Comparison of ENCODE assay signal across 31 cellular contexts in genomic region chr6:1651362-1651761, GRCh38. TPM values are rescaled to one million over a fixed set of nuclear protein-coding genes. Genes with fewer than 3 reads are reported as not detected.
A peak's percentile ranks its signal among the peaks of the same experiment; 100 is the strongest.
DNase-seq lines count a peak whose midpoint lies in the region; ATAC-seq and TF ChIP-seq lines count a peak whose summit lies in the region.
"Had no signal": no experiment of that assay in that cellular context is flagged by ENCODE, and none has a peak within 500 bp of the region (broad histone marks: within the 10 kb centered on the region; RNA-seq: fewer than 3 reads in every experiment).

No MANE protein-coding gene starts in this region.

- H3K36me3 ChIP-seq in HEK293 (ENCODE audit: control insufficient read depth in 2 of 2, insufficient read depth in 1 of 2, low read length in 2 of 2) (no peaks in the 10 kb centered on the region), mucosa of descending colon (ENCODE audit: low read depth) (no peaks in the 10 kb centered on the region), SK-N-SH (replicated peaks in 1 of 2; ENCODE audit: control insufficient read depth in 1 of 2, insufficient read depth in 2 of 2, low read length in 1 of 2) (no peaks in the 10 kb centered on the region)
- H3K36me3 ChIP-seq: BE2C; BLaER1; BLaER1 treated with 17β-estradiol and CSF1 and Interleukin-3, amounts not matched to agents 10 nM and 100 nM had no signal

- H3K4me3 ChIP-seq in HEK293 (ENCODE audit: low read depth, low read length) (no peak overlapping the region), mucosa of descending colon (no peak overlapping the region), SK-N-SH (ENCODE audit: low read depth in 2 of 2, low read length in 1 of 2) (no peak overlapping the region)
- H3K4me3 ChIP-seq: A549; BLaER1; BLaER1 treated with 17β-estradiol and CSF1 and Interleukin-3, amounts not matched to agents 10 nM and 100 nM had no signal

- DNase-seq in left colon (no peak), mucosa of descending colon (no peak), SK-N-SH (no peak), kidney tubule cell (ENCODE audit: low spot score) (no peak), DMS53 (lab: John Stamatoyannopoulos, UW) (no peak)
- DNase-seq: 8988T; ACHN; AML-193; BE2C; C1 segment of cervical spinal cord; Caco-2; Calu3; CD4-positive, alpha-beta memory T cell; CD4-positive, alpha-beta T cell; CD4-positive, CD25-positive, alpha-beta regulatory T cell; CD8-positive, alpha-beta memory T cell; CD8-positive, alpha-beta T cell; COR-L47; DMS 273 treated with DMSO at 0.1 percent for 48 hours; DMS153; DMS79; DMS79 treated with DMSO at 0.1 percent for 48 hours; DND-41; EL had no signal

- no peak overlapping the region for H3K4me2 ChIP-seq in SK-N-SH
- H3K4me2 ChIP-seq: A549; BLaER1; BLaER1 treated with 17β-estradiol and CSF1 and Interleukin-3, amounts not matched to agents 10 nM and 100 nM had no signal

- 83% methylated on average over 1 of the region's 3 CpGs for WGBS in SK-N-SH (ENCODE audit: low lambda C conversion rate)

- H3K79me2 ChIP-seq in SK-N-SH (ENCODE audit: insufficient read depth) = no peaks in the 10 kb centered on the region

- H3K9ac ChIP-seq in SK-N-SH = no peak overlapping the region
- H3K9ac ChIP-seq: BLaER1; BLaER1 treated with 17β-estradiol and CSF1 and Interleukin-3, amounts not matched to agents 10 nM and 100 nM had no signal

- no peaks in the 10 kb centered on the region for H3F3A ChIP-seq in SK-N-SH (replicated peaks; ENCODE audit: insufficient read depth)

- intact Hi-C loops in left colon (cut with DNase I, micrococcal nuclease) (no loop called here), mucosa of descending colon (cut with DNase I, micrococcal nuclease) (no loop called here)

- H3K27ac ChIP-seq in HEK293 (ENCODE audit: extremely low read depth, low read depth, low read length) (no peak overlapping the region), SK-N-SH (ENCODE audit: low read depth in 2 of 2, low read length in 1 of 2) (no peak overlapping the region)
- H3K27ac ChIP-seq: 22Rv1; A549; BLaER1; BLaER1 treated with 17β-estradiol and CSF1 and Interleukin-3, amounts not matched to agents 10 nM and 100 nM; C4-2B had no signal

- no peaks in the 10 kb centered on the region for H3K27me3 ChIP-seq in SK-N-SH (ENCODE audit: insufficient read depth)
- H3K27me3 ChIP-seq: BE2C; BLaER1; BLaER1 treated with 17β-estradiol and CSF1 and Interleukin-3, amounts not matched to agents 10 nM and 100 nM had no signal

- no peak for TF ChIP-seq CTCF in HEK293 (tag by site-specific recombination; IDR thresholded peaks at IDR 0.05)
- no peak for TF ChIP-seq CTCF in mucosa of descending colon (IDR thresholded peaks at IDR 0.05)
- no peak for TF ChIP-seq CTCF in SK-N-SH (IDR thresholded peaks at IDR 0.05)

- H2AFZ ChIP-seq in SK-N-SH (ENCODE audit: low read depth) = no peak overlapping the region

- no peaks in the 10 kb centered on the region for H4K20me1 ChIP-seq in SK-N-SH (ENCODE audit: insufficient read depth)
- H4K20me1 ChIP-seq: BLaER1 had no signal

- H3K9me3 ChIP-seq in HEK293 (ENCODE audit: control insufficient read depth, insufficient read depth, low read depth, low read length) = no peaks in the 10 kb centered on the region
- H3K9me3 ChIP-seq in mucosa of descending colon = no peaks in the 10 kb centered on the region
- no peaks in the 10 kb centered on the region for H3K9me3 ChIP-seq in SK-N-SH
- H3K9me3 ChIP-seq: A549; BE2C; BLaER1; BLaER1 treated with 17β-estradiol and CSF1 and Interleukin-3, amounts not matched to agents 10 nM and 100 nM; Caco-2 had no signal

- CTCF ChIA-PET in HEK293 (lab: Yijun Ruan, JAX) = interaction anchor here (0.8 kb wide), 1 partner anchor 36 kb away, joined by 3 read pairs; no protein-coding TSS in a partner anchor
- CTCF ChIA-PET in SK-N-SH (lab: Yijun Ruan, JAX) = interaction anchor here (1.1 to 1.4 kb wide), 3 partner anchors 11 to 15 kb away, joined by 3 to 5 read pairs (median 5); no protein-coding TSS in a partner anchor

- no peaks in the 10 kb centered on the region for H3K9me2 ChIP-seq in SK-N-SH

- peak; percentile 16 for ATAC-seq in left colon
- peak; percentile 17 for ATAC-seq in mucosa of descending colon
- ATAC-seq: A549; CD8-positive, alpha-beta T cell had no signal

- POLR2A ChIA-PET in HEK293 (lab: Yijun Ruan, JAX) (no interaction called here), SK-N-SH (lab: Yijun Ruan, JAX) (no interaction called here)

- H3K4me1 ChIP-seq in HEK293 (ENCODE audit: control insufficient read depth, insufficient read depth, low read length) = no peaks in the 10 kb centered on the region
- H3K4me1 ChIP-seq in mucosa of descending colon (ENCODE audit: low read depth) = no peaks in the 10 kb centered on the region
- no peaks in the 10 kb centered on the region for H3K4me1 ChIP-seq in SK-N-SH (ENCODE audit: control insufficient read depth in 1 of 2, insufficient read depth in 2 of 2, low read depth in 1 of 2, low read length in 1 of 2)
- H3K4me1 ChIP-seq: A549, BE2C had no signal

- TF ChIP-seq RAD21 in SK-N-SH (IDR thresholded peaks at IDR 0.05; ENCODE audit: low read length) = no peak

- no peak for TF ChIP-seq EP300 in SK-N-SH (IDR thresholded peaks at IDR 0.05; ENCODE audit: borderline replicate concordance in 1 of 2, low read depth in 1 of 2, low read length in 1 of 2)

TF ChIP-seq in HEK293, 187 proteins besides CTCF, POLR2A, EP300 and RAD21:
- peak; percentile 62 for TF ChIP-seq KLF1 (tag by site-specific recombination; IDR thresholded peaks at IDR 0.05)
- no peak for TF ChIP-seq ZNF2 (tag by site-specific recombination; IDR thresholded peaks at IDR 0.05)

TF ChIP-seq in SK-N-SH, 30 proteins besides CTCF, POLR2A, EP300 and RAD21:
- TF ChIP-seq MAX (IDR thresholded peaks at IDR 0.05; ENCODE audit: low read depth) (no peak), ZBTB33 (IDR thresholded peaks at IDR 0.05; ENCODE audit: borderline replicate concordance, low read depth) (no peak), USF1 (IDR thresholded peaks at IDR 0.05; ENCODE audit: borderline replicate concordance, low read depth) (no peak), CHD2 (IDR thresholded peaks at IDR 0.05; ENCODE audit: low read length, partially characterized antibody) (no peak), FOSL2 (IDR thresholded peaks at IDR 0.05; ENCODE audit: borderline replicate concordance, low read depth) (no peak), GABPA (IDR thresholded peaks at IDR 0.05; ENCODE audit: low read depth) (no peak), RXRA (IDR thresholded peaks at IDR 0.05; ENCODE audit: borderline replicate concordance, low read depth) (no peak), MXI1 (IDR thresholded peaks at IDR 0.05; ENCODE audit: low read depth, low read length) (no peak), FOXJ3 (CRISPR knock-in tag; IDR thresholded peaks at IDR 0.05) (no peak), NRF1 (IDR thresholded peaks at IDR 0.05; ENCODE audit: low read depth, low read length) (no peak), RCOR1 (IDR thresholded peaks at IDR 0.05; ENCODE audit: low read length) (no peak)

RNA-seq across cellular contexts. Expression of gene FOXC1, which starts 41.6 kb away (rescaled TPM):
- total RNA-seq in left colon (1 to 10 TPM in 1 of 2 donors, under 1 TPM in 1; 0.82 to 1.5 TPM), mucosa of descending colon (1 to 10 TPM; 1.1 to 1.7 (median 1.6) TPM)
- 3.6 and 4.3 TPM in 2 replicates for polyA plus RNA-seq in SK-N-SH (2012; rRNA removed)
- 4.3 TPM in 2 replicates for polyA plus RNA-seq in SK-N-SH (2012; cell fraction: cytosol; rRNA removed)
- 5.0 and 5.6 TPM in 2 replicates for polyA plus RNA-seq in SK-N-SH (2012; cell fraction: nucleus; rRNA removed)
- total RNA-seq: CD4-positive, alpha-beta memory T cell; CD4-positive, alpha-beta T cell; CD4-positive, CD25-positive, alpha-beta regulatory T cell; CD8-positive, alpha-beta memory T cell; CD8-positive, alpha-beta T cell had no signal
- polyA plus RNA-seq: CD14-positive monocyte; CD4-positive, alpha-beta memory T cell; CD4-positive, CD25-positive, alpha-beta regulatory T cell; CD8-positive, alpha-beta memory T cell had no signal
